22 cellular contexts compared by ENCODE assay signal in the genomic region with DNA sequence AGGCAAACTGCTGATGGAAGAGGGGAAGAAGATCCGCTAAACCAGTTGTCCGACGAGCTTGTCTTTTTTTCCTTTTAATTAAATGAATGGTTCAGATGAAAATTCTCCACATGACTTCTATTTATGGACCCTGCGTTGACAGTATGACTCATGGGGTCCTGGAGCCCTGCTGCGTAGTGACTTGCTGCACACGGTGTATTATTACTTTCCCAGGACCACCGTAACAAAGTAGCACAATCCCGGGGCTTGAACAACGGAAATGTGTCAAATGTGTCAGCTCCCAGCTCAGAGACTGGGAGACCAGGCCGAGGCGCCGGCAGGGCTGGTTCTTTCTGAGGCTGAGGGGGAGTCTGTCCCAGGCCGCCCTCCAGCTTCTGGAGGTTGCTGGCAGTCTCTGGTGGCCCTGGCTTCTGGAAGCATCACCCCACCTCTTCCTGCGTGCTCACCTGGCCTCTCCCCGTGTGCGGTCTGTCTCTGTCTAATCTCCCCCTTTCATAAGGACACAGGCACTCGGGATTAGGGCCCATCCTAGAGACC. TPM values are rescaled to one million over a fixed set of nuclear protein-coding genes. Genes with fewer than 3 reads are reported as not detected.
"Had no signal": no experiment of that assay in that cellular context is flagged by ENCODE, and none has a peak within 500 bp of the region (broad histone marks: within the 10 kb centered on the region; RNA-seq: fewer than 3 reads in every experiment).

No MANE protein-coding gene starts in this region.

- H3K4me1 ChIP-seq: adrenal gland, esophagus squamous epithelium, heart left ventricle, lower lobe of right lung, testis, upper lobe of left lung had no signal

- H3K9me3 ChIP-seq: adrenal gland, esophagus squamous epithelium, heart left ventricle, lower lobe of right lung, ovary, stomach, testis, upper lobe of left lung had no signal

- H3K27ac ChIP-seq: adrenal gland, foreskin keratinocyte, heart left ventricle, lower lobe of right lung, ovary, stomach, testis, upper lobe of left lung, VCaP had no signal

- H3K4me3 ChIP-seq: adrenal gland, esophagus squamous epithelium, heart left ventricle, lower lobe of right lung, ovary, stomach, testis, upper lobe of left lung had no signal

- DNase-seq: activated CD4-positive, alpha-beta T cell treated with anti-CD3 and anti-CD28 coated beads, Interleukin-2, amount 50 U/mL, for 48 hours; activated effector memory CD4-positive, alpha-beta T cell treated with Interleukin-2 at 50 U/mL for 16 hours; activated naive CD4-positive, alpha-beta T cell treated with anti-CD3 and anti-CD28 coated beads, Interleukin-2, amount 50 U/mL, for 16 hours; activated T-cell treated with anti-CD3 and anti-CD28 coated beads, Interleukin-2, amount 50 U/mL, for 1 hour; effector CD8-positive, alpha-beta T cell; esophagus squamous epithelium; heart left ventricle; left cardiac atrium; lower lobe of right lung; nephron progenitor cell; ovary; stimulated activated CD4-positive, alpha-beta T cell treated with anti-CD3 and anti-CD28 coated beads, Interleukin-2, amount 100 ng/mL, for 24 hours; stomach; testis had no signal

- H3K27me3 ChIP-seq: foreskin keratinocyte, ovary, testis, upper lobe of left lung had no signal

- H3K36me3 ChIP-seq: adrenal gland, esophagus squamous epithelium, heart left ventricle, lower lobe of right lung, ovary, stomach, upper lobe of left lung had no signal

- ATAC-seq: heart left ventricle, left cardiac atrium, lower lobe of right lung had no signal

RNA-seq across cellular contexts. Expression of a gene that starts 33.8 kb away (rescaled TPM):
- total RNA-seq: endothelial cell of umbilical vein, heart left ventricle, left cardiac atrium, mesothelial cell of epicardium, ovary, pulmonary artery endothelial cell, sciatic nerve had no signal
- polyA plus RNA-seq: adrenal gland, endothelial cell of umbilical vein, heart left ventricle, ovary had no signal
